In the genomic region with DNA sequence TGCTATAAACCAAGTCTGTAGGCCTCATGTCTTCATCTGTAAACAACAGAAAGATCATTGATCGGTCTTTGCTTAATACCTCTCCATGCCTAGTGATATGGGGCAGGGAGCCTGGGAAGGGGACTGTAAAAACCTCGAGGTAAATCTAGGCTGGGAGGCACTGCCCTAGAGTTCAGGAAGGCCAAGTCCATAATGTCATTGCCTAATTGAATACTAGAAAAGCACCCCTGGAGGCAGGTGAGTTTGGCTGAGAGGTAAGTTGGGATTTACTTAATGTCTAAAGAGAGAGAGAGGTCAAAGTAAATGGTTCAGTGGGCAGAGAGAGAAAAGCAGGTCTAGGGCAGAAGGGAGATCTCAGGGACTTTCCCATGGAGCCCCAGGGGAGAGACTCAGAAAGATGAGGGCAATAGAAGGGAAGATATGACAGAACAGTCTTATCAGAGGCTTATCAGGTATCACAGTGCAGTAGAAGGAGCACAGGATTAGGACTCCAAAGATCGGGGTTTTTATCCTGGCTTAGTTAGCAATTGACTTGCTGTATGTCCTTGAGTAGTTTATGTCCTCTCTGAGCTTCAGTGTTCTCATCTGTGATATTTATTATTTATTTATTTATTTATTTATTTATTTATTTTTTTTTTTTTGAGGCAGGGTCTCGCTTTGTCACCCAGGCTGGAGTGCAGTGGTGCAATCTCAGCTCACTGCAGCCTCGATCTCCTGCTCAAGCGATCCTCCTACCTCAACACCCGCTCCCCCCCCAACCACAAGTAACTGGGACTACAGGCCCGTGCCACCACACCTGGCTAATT, we compare ENCODE assay signal across 13 cellular contexts.
DNase-seq lines count a peak whose midpoint lies in the region; ATAC-seq and TF ChIP-seq lines count a peak whose summit lies in the region.
"Had no signal": no experiment of that assay in that cellular context is flagged by ENCODE, and none has a peak within 500 bp of the region (broad histone marks: within the 10 kb centered on the region; RNA-seq: fewer than 3 reads in every experiment).

No MANE protein-coding gene starts in this region.

- DNase-seq in activated CD4-positive, alpha-beta T cell treated with anti-CD3 and anti-CD28 coated beads, Interleukin-2, amount 50 U/mL, for 4 hours = no peak
- DNase-seq in SHP77 (lab: John Stamatoyannopoulos, UW) (no peak), trophoblast cell (no peak), NCI-H1048 (lab: John Stamatoyannopoulos, UW) (no peak)
- DNase-seq: activated effector memory CD4-positive, alpha-beta T cell treated with Interleukin-2 at 50 U/mL for 16 hours; C1 segment of cervical spinal cord; central memory CD4-positive, alpha-beta T cell; NCI-H1105 treated with DMSO at 0.1 percent for 48 hours; stimulated activated CD4-positive, alpha-beta T cell treated with anti-CD3 and anti-CD28 coated beads, Interleukin-4, amount 100 ng/mL, for 24 hours had no signal

- no peak overlapping the region for H3K27ac ChIP-seq in trophoblast cell (ENCODE audit: low read depth, low read length)

- H3K79me2 ChIP-seq in trophoblast cell (ENCODE audit: control insufficient read depth, insufficient read depth, low read length, poor library complexity) = no peaks in the 10 kb centered on the region

- no peak overlapping the region for H2AFZ ChIP-seq in trophoblast cell (ENCODE audit: insufficient read depth, low read length, poor library complexity)

- no peaks in the 10 kb centered on the region for H3K27me3 ChIP-seq in trophoblast cell (ENCODE audit: insufficient read depth, low read length)

- H3K36me3 ChIP-seq in trophoblast cell (ENCODE audit: control insufficient read depth in 1 of 2, insufficient read depth in 2 of 2, low read length in 2 of 2) = no peaks in the 10 kb centered on the region

- H3K18ac ChIP-seq in trophoblast cell (ENCODE audit: low read length) = no peak overlapping the region

- ATAC-seq in GM18505 (IDR thresholded peaks at IDR 0.05; ENCODE audit: unreplicated experiment) = peak; percentile 91
- ATAC-seq in GM19455 (IDR thresholded peaks at IDR 0.05; ENCODE audit: unreplicated experiment) = peak; percentile 63
- peak; percentile 75 for ATAC-seq in HG02884 (IDR thresholded peaks at IDR 0.05; ENCODE audit: unreplicated experiment)
- peak; percentile 94 for ATAC-seq in HG03565 (IDR thresholded peaks at IDR 0.05; ENCODE audit: unreplicated experiment)

- no peak overlapping the region for H3K14ac ChIP-seq in trophoblast cell (ENCODE audit: low read length)

- H4K8ac ChIP-seq in trophoblast cell (ENCODE audit: low read depth, low read length) = no peak overlapping the region

- TF ChIP-seq POLR2A in GM18505 (IDR thresholded peaks at IDR 0.05; ENCODE audit: borderline replicate concordance, extremely low read depth, insufficient read depth, insufficient read length) = no peak

- H3K4me1 ChIP-seq in trophoblast cell (ENCODE audit: control insufficient read depth in 1 of 2, insufficient read depth in 2 of 2, low read length in 2 of 2) = no peaks in the 10 kb centered on the region

- H2BK12ac ChIP-seq in trophoblast cell (ENCODE audit: low read length) = no peak overlapping the region

- no peak overlapping the region for H2BK120ac ChIP-seq in trophoblast cell (ENCODE audit: insufficient read depth, low read length, poor library complexity)

- WGBS in trophoblast cell (ENCODE audit: extremely low coverage, insufficient coverage, insufficient read length) = no CpG with 5 or more reads among the region's 8 CpGs

- H2BK5ac ChIP-seq in trophoblast cell (ENCODE audit: low read depth, low read length, poor library complexity) = no peak overlapping the region

- no peak overlapping the region for H3K9ac ChIP-seq in trophoblast cell (ENCODE audit: low read length)

- no peaks in the 10 kb centered on the region for H3K9me3 ChIP-seq in trophoblast cell (ENCODE audit: insufficient read depth, low read depth, low read length)

- no peak overlapping the region for H3K4me3 ChIP-seq in trophoblast cell (ENCODE audit: low read depth, low read length)

- no peak overlapping the region for H2AK5ac ChIP-seq in trophoblast cell (ENCODE audit: low read length)

- no peak overlapping the region for H3K4ac ChIP-seq in trophoblast cell (ENCODE audit: low read depth, low read length)

- H4K12ac ChIP-seq in trophoblast cell (ENCODE audit: low read depth, low read length) = no peak overlapping the region

- H3K79me1 ChIP-seq in trophoblast cell (ENCODE audit: low read length) = no peaks in the 10 kb centered on the region

- no peak overlapping the region for H3K4me2 ChIP-seq in trophoblast cell (ENCODE audit: low read length)

- H4K91ac ChIP-seq in trophoblast cell (ENCODE audit: low read depth, low read length) = no peak overlapping the region

- no peak overlapping the region for H3K23ac ChIP-seq in trophoblast cell (ENCODE audit: low read length)
